Comparison of ENCODE assay signal across 15 cellular contexts in genomic region chr6:82909551-82909950, GRCh38.
"Had no signal": no experiment of that assay in that cellular context is flagged by ENCODE, and none has a peak within 500 bp of the region (broad histone marks: within the 10 kb centered on the region; RNA-seq: fewer than 3 reads in every experiment).

No MANE protein-coding gene starts in this region.

- H3K4me1 ChIP-seq: body of pancreas, colonic mucosa, right lobe of liver had no signal

- DNase-seq: activated CD4-positive, alpha-beta T cell treated with anti-CD3 and anti-CD28 coated beads, Interleukin-2, amount 50 U/mL, for 4 hours; activated CD4-positive, CD25-positive, alpha-beta regulatory T cell treated with anti-CD3 and anti-CD28 coated beads, Interleukin-2, amount 50 U/mL, for 72 hours; activated naive CD4-positive, alpha-beta T cell treated with anti-CD3 and anti-CD28 coated beads, Interleukin-2, amount 10 ng/mL, durations not matched to agents 7 days and 5 days; activated T-cell treated with anti-CD3 and anti-CD28 coated beads, Interleukin-2, amount 50 U/mL, for 1 hour; adrenal gland; body of pancreas; central memory CD4-positive, alpha-beta T cell; colonic mucosa; immature natural killer cell; right lobe of liver; stimulated activated CD4-positive, alpha-beta T cell treated with anti-CD3 and anti-CD28 coated beads, Interleukin-2, amount 100 ng/mL, for 24 hours had no signal

- H3K4me3 ChIP-seq: adrenal gland, body of pancreas, colonic mucosa, right lobe of liver, thoracic aorta had no signal

- H3K27me3 ChIP-seq: adrenal gland, body of pancreas, colonic mucosa, right lobe of liver had no signal

- FAIRE-seq: frontal cortex, urothelium cell line had no signal

- H3K9me3 ChIP-seq: adrenal gland, body of pancreas, colonic mucosa, right lobe of liver, thoracic aorta had no signal

- ATAC-seq: body of pancreas, esophagus mucosa, right lobe of liver had no signal

- H3K27ac ChIP-seq: adrenal gland, body of pancreas, colonic mucosa, right lobe of liver, thoracic aorta had no signal

- H3K36me3 ChIP-seq: adrenal gland, colonic mucosa, right lobe of liver, thoracic aorta had no signal
